Comparison of ENCODE assay signal across 16 cellular contexts in the genomic region with DNA sequence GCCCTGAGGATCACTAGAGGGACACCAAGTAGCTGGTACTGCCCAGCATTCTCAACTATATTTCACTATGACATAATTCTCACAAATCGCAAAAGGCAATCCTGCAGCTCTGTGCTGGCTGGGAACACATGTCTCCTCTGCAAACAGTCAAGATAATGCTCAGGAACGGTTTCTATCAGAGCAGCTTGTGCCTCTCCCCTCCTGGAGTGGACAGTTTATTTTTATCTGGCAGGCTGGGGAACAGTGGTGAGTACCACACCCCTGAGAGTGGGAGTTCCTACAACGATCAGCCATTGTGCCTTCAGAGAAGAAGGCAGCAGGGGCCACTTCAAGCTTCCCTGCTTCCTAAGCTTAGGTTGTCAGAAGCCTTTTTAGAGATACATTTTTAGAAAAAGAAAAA.
DNase-seq lines count a peak whose midpoint lies in the region; ATAC-seq and TF ChIP-seq lines count a peak whose summit lies in the region.
"Had no signal": no experiment of that assay in that cellular context is flagged by ENCODE, and none has a peak within 500 bp of the region (broad histone marks: within the 10 kb centered on the region; RNA-seq: fewer than 3 reads in every experiment).

No MANE protein-coding gene starts in this region.

- peaks cover 0 to 45% of the 10 kb centered on the region in 2 donors for H3K4me1 ChIP-seq in left lung
- H3K4me1 ChIP-seq in BE2C = peaks cover 7% of the 10 kb centered on the region

- H3K27ac ChIP-seq in left lung = peak overlapping the region in 1 of 2 donors; percentile 76

- no peak for DNase-seq in activated T-cell treated with anti-CD3 and anti-CD28 coated beads, Interleukin-2, amount 50 U/mL, for 72 hours
- DNase-seq in activated T-cell treated with anti-CD3 and anti-CD28 coated beads for 4 hours (no peak), left lung (no peak), type B pancreatic cell (ENCODE audit: extremely low spot score, unreplicated experiment) (no peak), BE2C (no peak), DMS79 treated with DMSO at 0.1 percent for 48 hours (lab: John Stamatoyannopoulos, UW) (no peak)
- DNase-seq: activated CD4-positive, alpha-beta T cell treated with anti-CD3 and anti-CD28 coated beads for 48 hours; Calu3; cerebellar nuclear complex; GF-D8; naive B cell; NCI-H1105 treated with DMSO at 0.1 percent for 48 hours; NCI-H226; posterior cingulate gyrus had no signal

- no peak for ATAC-seq in activated T-cell treated with anti-CD3 and anti-CD28 coated beads, Interleukin-2, amount 50 U/mL, for 72 hours (replicated peaks in 1 of 2)
- ATAC-seq in left lung (peak; percentile 14), HG03432 (IDR thresholded peaks at IDR 0.05; ENCODE audit: unreplicated experiment) (no peak)

- no peak overlapping the region for H3K4me3 Mint-ChIP-seq in activated T-cell treated with anti-CD3 and anti-CD28 coated beads, Interleukin-2, amount 50 U/mL, for 72 hours
- H3K4me3 Mint-ChIP-seq in activated naive CD8-positive, alpha-beta T cell = no peak overlapping the region
- no peak overlapping the region for H3K4me3 Mint-ChIP-seq in type B pancreatic cell
- H3K4me3 Mint-ChIP-seq: naive B cell had no signal

- H3K36me3 ChIP-seq in left lung (peaks cover 0 to 99% of the 10 kb centered on the region in 2 donors), BE2C (no peaks in the 10 kb centered on the region; the same call in 1 of the 2 replicates)

- no peaks in the 10 kb centered on the region for H3K9me3 ChIP-seq in left lung
- H3K9me3 ChIP-seq in BE2C = no peaks in the 10 kb centered on the region

- H3K9me3 Mint-ChIP-seq in activated T-cell treated with anti-CD3 and anti-CD28 coated beads, Interleukin-2, amount 50 U/mL, for 72 hours = no peaks in the 10 kb centered on the region
- no peaks in the 10 kb centered on the region for H3K9me3 Mint-ChIP-seq in activated naive CD8-positive, alpha-beta T cell (ENCODE audit: low read depth)
- H3K9me3 Mint-ChIP-seq in type B pancreatic cell = no peaks in the 10 kb centered on the region
- H3K9me3 Mint-ChIP-seq: naive B cell had no signal

- no peaks in the 10 kb centered on the region for H3K27me3 ChIP-seq in left lung
- no peaks in the 10 kb centered on the region for H3K27me3 ChIP-seq in BE2C

- TF ChIP-seq CTCF in left lung (IDR thresholded peaks at IDR 0.05) (no peak), type B pancreatic cell (conservative IDR thresholded peaks at IDR 0.05) (no peak), BE2C (IDR thresholded peaks at IDR 0.05; ENCODE audit: low read depth, low read length) (no peak)

- intact Hi-C loops in left lung (cut with DNase I) = no loop called here

- H3K27me3 Mint-ChIP-seq in activated T-cell treated with anti-CD3 and anti-CD28 coated beads, Interleukin-2, amount 50 U/mL, for 72 hours (ENCODE audit: low read depth) = no peaks in the 10 kb centered on the region
- no peaks in the 10 kb centered on the region for H3K27me3 Mint-ChIP-seq in activated naive CD8-positive, alpha-beta T cell
- H3K27me3 Mint-ChIP-seq in type B pancreatic cell = no peaks in the 10 kb centered on the region
- H3K27me3 Mint-ChIP-seq: naive B cell had no signal

- peaks cover 38% of the 10 kb centered on the region for H3K4me1 Mint-ChIP-seq in activated T-cell treated with anti-CD3 and anti-CD28 coated beads, Interleukin-2, amount 50 U/mL, for 72 hours (ENCODE audit: low read depth)
- H3K4me1 Mint-ChIP-seq in activated naive CD8-positive, alpha-beta T cell (ENCODE audit: low read depth) = no peaks in the 10 kb centered on the region
- peaks cover 21% of the 10 kb centered on the region for H3K4me1 Mint-ChIP-seq in type B pancreatic cell (ENCODE audit: unreplicated experiment)

- peaks cover 23 to 27% of the 10 kb centered on the region in 2 donors for H3K36me3 Mint-ChIP-seq in activated T-cell treated with anti-CD3 and anti-CD28 coated beads, Interleukin-2, amount 50 U/mL, for 72 hours (ENCODE audit: insufficient read depth in 2 of 2)
- peaks cover 6% of the 10 kb centered on the region for H3K36me3 Mint-ChIP-seq in activated naive CD8-positive, alpha-beta T cell
- peaks cover 57% of the 10 kb centered on the region for H3K36me3 Mint-ChIP-seq in type B pancreatic cell

- H3K4me3 ChIP-seq in left lung = no peak overlapping the region
- H3K4me3 ChIP-seq in BE2C (ENCODE audit: low read depth, low read length) = no peak overlapping the region

- peak overlapping the region; percentile 85 for H3K27ac Mint-ChIP-seq in activated T-cell treated with anti-CD3 and anti-CD28 coated beads, Interleukin-2, amount 50 U/mL, for 72 hours
- peak overlapping the region; percentile 58 for H3K27ac Mint-ChIP-seq in activated naive CD8-positive, alpha-beta T cell
- peak overlapping the region; percentile 58 for H3K27ac Mint-ChIP-seq in type B pancreatic cell
